In the genomic region with DNA sequence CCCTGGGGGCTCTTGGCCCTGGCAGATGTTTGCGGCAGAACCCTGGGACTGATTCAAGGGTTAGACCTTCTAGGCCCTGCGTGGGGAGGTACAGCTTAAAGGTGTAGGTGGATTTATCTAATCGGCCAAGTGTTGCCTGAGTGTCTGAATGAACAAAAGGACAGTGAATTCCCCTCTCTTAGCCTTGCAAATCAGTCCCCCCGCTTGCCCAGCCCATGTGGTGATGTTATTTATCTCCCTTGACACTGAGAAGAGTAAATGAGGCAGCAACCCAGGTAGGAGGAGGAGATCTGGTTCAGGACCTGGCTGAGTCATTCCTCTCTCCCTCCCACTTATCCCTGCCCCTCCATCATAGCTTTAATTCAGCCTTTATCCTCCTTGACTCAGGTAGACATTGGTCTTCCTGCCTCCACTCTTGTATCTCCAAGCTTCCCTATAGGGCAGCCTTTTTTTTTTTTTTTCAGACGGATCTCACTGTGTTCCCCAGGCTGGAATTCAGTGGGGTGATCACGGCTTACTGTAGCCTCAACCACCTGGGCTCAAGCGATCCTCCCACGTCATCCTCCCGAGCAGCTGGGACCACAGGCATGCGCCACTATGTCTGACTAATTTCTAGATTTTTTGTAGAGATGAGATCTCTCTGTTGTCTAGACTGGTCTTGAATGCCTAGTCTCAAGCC, we compare ENCODE assay signal across 9 cellular contexts. TPM values are rescaled to one million over a fixed set of nuclear protein-coding genes. Genes with fewer than 3 reads are reported as not detected.
DNase-seq lines count a peak whose midpoint lies in the region; ATAC-seq and TF ChIP-seq lines count a peak whose summit lies in the region.
"Had no signal": no experiment of that assay in that cellular context is flagged by ENCODE, and none has a peak within 500 bp of the region (broad histone marks: within the 10 kb centered on the region; RNA-seq: fewer than 3 reads in every experiment).

No MANE protein-coding gene starts in this region.

- CTCF ChIA-PET in SK-N-SH (lab: Yijun Ruan, JAX), result interaction anchor here (0.5 to 1.8 kb wide), 3 partner anchors 96 to 152 kb away, joined by 3 to 7 read pairs (median 6); a partner anchor contains a TSS

- no peak overlapping the region for H2AK5ac ChIP-seq in trophoblast cell (ENCODE audit: low read length)

- TF ChIP-seq RAD21 in SK-N-SH (IDR thresholded peaks at IDR 0.05; ENCODE audit: low read length), result no peak

- H4K91ac ChIP-seq in trophoblast cell (ENCODE audit: low read depth, low read length), result peak overlapping the region; percentile 23

- no peak overlapping the region for H3K18ac ChIP-seq in trophoblast cell (ENCODE audit: low read length)

- H3K4ac ChIP-seq in trophoblast cell (ENCODE audit: low read depth, low read length), result no peak overlapping the region

- H3K4me1 ChIP-seq in SK-N-SH (ENCODE audit: control insufficient read depth in 1 of 2, insufficient read depth in 2 of 2, low read depth in 1 of 2, low read length in 1 of 2), result peaks cover 0 to 23% of the 10 kb centered on the region in 2 experiments; a peak in 1 of 4 replicates
- H3K4me1 ChIP-seq in trophoblast cell (ENCODE audit: control insufficient read depth in 1 of 2, insufficient read depth in 2 of 2, low read length in 2 of 2), result peaks cover 38 to 43% of the 10 kb centered on the region in 2 experiments
- no peaks in the 10 kb centered on the region for H3K4me1 ChIP-seq in ascending aorta

- WGBS in SK-N-SH (ENCODE audit: low lambda C conversion rate), result 89% methylated on average over 10 of the region's 10 CpGs
- no CpG with 5 or more reads among the region's 10 CpGs for WGBS in trophoblast cell (ENCODE audit: extremely low coverage, insufficient coverage, insufficient read length)

- H3F3A ChIP-seq in SK-N-SH (replicated peaks; ENCODE audit: insufficient read depth), result no peaks in the 10 kb centered on the region

- H3K9ac ChIP-seq in SK-N-SH (no peak overlapping the region), trophoblast cell (ENCODE audit: low read length) (no peak overlapping the region)

- H3K27ac ChIP-seq in SK-N-SH (ENCODE audit: low read depth in 2 of 2, low read length in 1 of 2), result no peak overlapping the region
- H3K27ac ChIP-seq in trophoblast cell (ENCODE audit: low read depth, low read length), result peak overlapping the region; percentile 13
- H3K27ac ChIP-seq in ascending aorta, result no peak overlapping the region
- H3K27ac ChIP-seq: C4-2B had no signal

- H3K4me2 ChIP-seq in SK-N-SH (no peak overlapping the region), trophoblast cell (ENCODE audit: low read length) (no peak overlapping the region)

- H4K20me1 ChIP-seq in SK-N-SH (ENCODE audit: insufficient read depth), result no peaks in the 10 kb centered on the region

- no peak overlapping the region for H2BK120ac ChIP-seq in trophoblast cell (ENCODE audit: insufficient read depth, low read length, poor library complexity)

- H2BK12ac ChIP-seq in trophoblast cell (ENCODE audit: low read length), result peak overlapping the region; percentile 28

- H4K12ac ChIP-seq in trophoblast cell (ENCODE audit: low read depth, low read length), result no peak overlapping the region

- DNase-seq in activated CD4-positive, CD25-positive, alpha-beta regulatory T cell (lab: John Stamatoyannopoulos, UW), result no peak
- DNase-seq in SK-N-SH (no peak), trophoblast cell (peak; percentile 95 to 97), hypothalamus (lab: John Stamatoyannopoulos, UW) (no peak), ascending aorta (ENCODE audit: low spot score in 2 of 2) (no peak), NCI-H1048 (lab: John Stamatoyannopoulos, UW) (no peak)

- POLR2A ChIA-PET in SK-N-SH (lab: Yijun Ruan, JAX), result no interaction called here

- H3K9me3 ChIP-seq in SK-N-SH (no peaks in the 10 kb centered on the region), trophoblast cell (ENCODE audit: insufficient read depth, low read depth, low read length) (no peaks in the 10 kb centered on the region), ascending aorta (no peaks in the 10 kb centered on the region)

- intact Hi-C loops in ascending aorta (cut with DNase I), result no loop called here

- no peak overlapping the region for H3K4me3 ChIP-seq in SK-N-SH (ENCODE audit: low read depth in 2 of 2, low read length in 1 of 2)
- no peak overlapping the region for H3K4me3 ChIP-seq in trophoblast cell (ENCODE audit: low read depth, low read length)
- no peak overlapping the region for H3K4me3 ChIP-seq in ascending aorta

- H3K79me1 ChIP-seq in trophoblast cell (ENCODE audit: low read length), result peaks cover 23% of the 10 kb centered on the region

- H3K9me2 ChIP-seq in SK-N-SH, result no peaks in the 10 kb centered on the region

- no peak overlapping the region for H3K23ac ChIP-seq in trophoblast cell (ENCODE audit: low read length)

- ATAC-seq in activated CD4-positive, CD25-positive, alpha-beta regulatory T cell treated with anti-CD3 and anti-CD28 coated beads, Interleukin-2, amount 50 U/mL, for 24 hours, result peak; percentile 72 to 77
- peak; percentile 87 for ATAC-seq in HG02852 (IDR thresholded peaks at IDR 0.05; ENCODE audit: unreplicated experiment)

- H2BK5ac ChIP-seq in trophoblast cell (ENCODE audit: low read depth, low read length, poor library complexity), result peak overlapping the region; percentile 25

- H3K79me2 ChIP-seq in SK-N-SH (ENCODE audit: insufficient read depth) (no peaks in the 10 kb centered on the region), trophoblast cell (ENCODE audit: control insufficient read depth, insufficient read depth, low read length, poor library complexity) (peaks cover 3% of the 10 kb centered on the region)

- no peak overlapping the region for H4K8ac ChIP-seq in trophoblast cell (ENCODE audit: low read depth, low read length)

- H3K14ac ChIP-seq in trophoblast cell (ENCODE audit: low read length), result peak overlapping the region; percentile 5

- H2AFZ ChIP-seq in SK-N-SH (ENCODE audit: low read depth), result no peak overlapping the region
- H2AFZ ChIP-seq in trophoblast cell (ENCODE audit: insufficient read depth, low read length, poor library complexity), result no peak overlapping the region

- no peak for TF ChIP-seq EP300 in SK-N-SH (IDR thresholded peaks at IDR 0.05; ENCODE audit: borderline replicate concordance in 1 of 2, low read depth in 1 of 2, low read length in 1 of 2)

- H3K36me3 ChIP-seq in SK-N-SH (replicated peaks in 1 of 2; ENCODE audit: control insufficient read depth in 1 of 2, insufficient read depth in 2 of 2, low read length in 1 of 2) (no peaks in the 10 kb centered on the region), trophoblast cell (ENCODE audit: control insufficient read depth in 1 of 2, insufficient read depth in 2 of 2, low read length in 2 of 2) (no peaks in the 10 kb centered on the region), ascending aorta (no peaks in the 10 kb centered on the region)

- TF ChIP-seq CTCF in SK-N-SH (IDR thresholded peaks at IDR 0.05) (no peak), ascending aorta (IDR thresholded peaks at IDR 0.05) (no peak)

- H3K27me3 ChIP-seq in SK-N-SH (ENCODE audit: insufficient read depth) (no peaks in the 10 kb centered on the region), trophoblast cell (ENCODE audit: insufficient read depth, low read length) (no peaks in the 10 kb centered on the region), ascending aorta (no peaks in the 10 kb centered on the region)

TF ChIP-seq in SK-N-SH, 30 proteins besides CTCF, POLR2A, EP300 and RAD21:
- TF ChIP-seq RCOR1 (IDR thresholded peaks at IDR 0.05; ENCODE audit: low read length) (no peak), TCF12 (IDR thresholded peaks at IDR 0.05) (0 out of 2 replicates have a peak, but pooled peaks have one; percentile 13), TEAD4 (IDR thresholded peaks at IDR 0.05; ENCODE audit: borderline replicate concordance, insufficient read depth) (no peak), CHD2 (IDR thresholded peaks at IDR 0.05; ENCODE audit: low read length, partially characterized antibody) (no peak), SIN3A (IDR thresholded peaks at IDR 0.05; ENCODE audit: borderline replicate concordance, low read depth, low read length) (no peak)
- TF ChIP-seq, protein P1, sequence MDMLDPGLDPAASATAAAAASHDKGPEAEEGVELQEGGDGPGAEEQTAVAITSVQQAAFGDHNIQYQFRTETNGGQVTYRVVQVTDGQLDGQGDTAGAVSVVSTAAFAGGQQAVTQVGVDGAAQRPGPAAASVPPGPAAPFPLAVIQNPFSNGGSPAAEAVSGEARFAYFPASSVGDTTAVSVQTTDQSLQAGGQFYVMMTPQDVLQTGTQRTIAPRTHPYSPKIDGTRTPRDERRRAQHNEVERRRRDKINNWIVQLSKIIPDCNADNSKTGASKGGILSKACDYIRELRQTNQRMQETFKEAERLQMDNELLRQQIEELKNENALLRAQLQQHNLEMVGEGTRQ (IDR thresholded peaks at IDR 0.05; ENCODE audit: borderline replicate concordance, low read depth, low read length), result no peak

RNA-seq across cellular contexts. Expression of a gene that starts 54.7 kb away (rescaled TPM):
- polyA plus RNA-seq in SK-N-SH (2012; rRNA removed), result 38.1 and 45.2 TPM in 2 replicates
- 52.0 and 54.8 TPM in 2 replicates for polyA plus RNA-seq in SK-N-SH (2012; cell fraction: cytosol; rRNA removed)
- polyA plus RNA-seq in SK-N-SH (2012; cell fraction: nucleus; rRNA removed), result 17.9 and 18.3 TPM in 2 replicates
- polyA plus RNA-seq in trophoblast cell (2013), result 28.9 and 31.1 TPM in 2 replicates
- total RNA-seq in ascending aorta, result 5.2 TPM

Comparison
In these comparisons a context has a peak if more than half of its experiments do, and no peak if none do; other contexts are left out.
1. DNase-seq: peak in trophoblast cell (2 of 2); none in activated CD4-positive, CD25-positive, alpha-beta regulatory T cell (0 of 4), SK-N-SH (single experiment), hypothalamus (0 of 51), ascending aorta (0 of 2) and NCI-H1048 (single experiment).